Comparison of ENCODE assay signal across 15 cellular contexts in the genomic region with DNA sequence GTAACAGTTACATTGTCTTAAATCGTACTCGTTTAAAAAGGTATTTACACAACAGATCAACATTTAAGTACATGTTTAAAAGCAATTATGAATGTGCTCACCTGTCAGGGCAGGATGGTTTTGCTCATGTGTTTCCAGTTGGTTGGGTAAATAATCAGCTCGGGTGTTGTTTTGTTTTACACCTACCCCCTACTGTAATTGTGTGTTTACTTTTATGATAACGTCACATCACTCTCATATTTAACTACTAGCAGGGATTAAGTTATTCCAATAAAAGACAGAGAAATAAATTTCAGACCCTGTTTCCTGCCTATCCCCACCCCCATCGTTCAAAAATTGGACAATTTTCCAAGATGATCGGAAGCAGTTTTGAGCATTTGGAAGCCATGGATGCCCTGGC.
DNase-seq lines count a peak whose midpoint lies in the region; ATAC-seq and FAIRE-seq lines count a peak whose summit lies in the region.
"Had no signal": no experiment of that assay in that cellular context is flagged by ENCODE, and none has a peak within 500 bp of the region (broad histone marks: within the 10 kb centered on the region; RNA-seq: fewer than 3 reads in every experiment).

No MANE protein-coding gene starts in this region.

- ATAC-seq in GM19455 (IDR thresholded peaks at IDR 0.05; ENCODE audit: unreplicated experiment) = no peak

- peak; percentile 4 for DNase-seq in activated effector memory CD4-positive, alpha-beta T cell treated with anti-CD3 and anti-CD28 coated beads, Interleukin-2, amount 50 U/mL, for 16 hours
- DNase-seq in activated effector memory CD4-positive, alpha-beta T cell treated with Interleukin-2 at 50 U/mL for 16 hours = no peak
- peak; percentile 9 for DNase-seq in G401 (ENCODE audit: low spot score)
- DNase-seq in NCI-H146 treated with DMSO at 0.1 percent for 48 hours (lab: John Stamatoyannopoulos, UW; ENCODE audit: unreplicated experiment) = peak; percentile 23
- no peak for DNase-seq in urothelium cell line (ENCODE audit: low spot score)
- no peak for DNase-seq in DMS53 treated with DMSO at 0.1 percent for 48 hours (lab: John Stamatoyannopoulos, UW; ENCODE audit: unreplicated experiment)
- DNase-seq: BE2C; CD4-positive, alpha-beta T cell; DND-41; EL; GM23248 had no signal

- FAIRE-seq in urothelium cell line (lab: Jason Lieb, UNC) = peak; percentile 74
- FAIRE-seq: G401.6, GM12891, GM19239 had no signal

- in situ Hi-C loops in G401 (cut with HindIII; ENCODE audit: low sequenced_read_pairs) = no loop called here

Comparison
In these comparisons a context has a peak if more than half of its experiments do, and no peak if none do; other contexts are left out.
1. DNase-seq: peak in activated effector memory CD4-positive, alpha-beta T cell treated with anti-CD3 and anti-CD28 coated beads, Interleukin-2, amount 50 U/mL, for 16 hours (single experiment), G401 (single experiment) and NCI-H146 treated with DMSO at 0.1 percent for 48 hours (single experiment); none in activated effector memory CD4-positive, alpha-beta T cell treated with Interleukin-2 at 50 U/mL for 16 hours (single experiment), urothelium cell line (single experiment) and DMS53 treated with DMSO at 0.1 percent for 48 hours (single experiment).